ENCODE assay signal across 1 cellular context in the genomic region with DNA sequence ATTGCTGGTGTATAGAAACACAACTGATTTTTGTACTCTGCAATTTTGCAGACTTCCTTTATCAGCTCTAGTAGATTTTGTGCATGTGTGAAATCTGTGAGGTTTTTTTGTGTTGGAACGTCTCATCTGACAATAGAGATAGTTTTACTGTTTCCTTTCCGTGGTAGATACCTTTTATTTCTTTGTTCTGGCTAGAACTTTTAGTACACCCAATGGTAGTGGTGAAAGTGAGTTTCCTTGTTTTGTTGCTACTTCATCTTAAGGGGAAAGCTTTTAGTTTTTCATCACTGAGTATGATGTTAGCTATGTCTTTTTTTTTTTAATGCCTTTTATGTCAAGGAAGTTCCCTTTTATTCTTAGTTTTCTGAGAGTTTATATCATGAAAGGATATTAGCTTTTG.
TF ChIP-seq lines count a peak whose summit lies in the region.

No MANE protein-coding gene starts in this region.

TF ChIP-seq in A549, 52 proteins besides CTCF, POLR2A, EP300 and RAD21 (continued from another document):
- TF ChIP-seq, protein P1, sequence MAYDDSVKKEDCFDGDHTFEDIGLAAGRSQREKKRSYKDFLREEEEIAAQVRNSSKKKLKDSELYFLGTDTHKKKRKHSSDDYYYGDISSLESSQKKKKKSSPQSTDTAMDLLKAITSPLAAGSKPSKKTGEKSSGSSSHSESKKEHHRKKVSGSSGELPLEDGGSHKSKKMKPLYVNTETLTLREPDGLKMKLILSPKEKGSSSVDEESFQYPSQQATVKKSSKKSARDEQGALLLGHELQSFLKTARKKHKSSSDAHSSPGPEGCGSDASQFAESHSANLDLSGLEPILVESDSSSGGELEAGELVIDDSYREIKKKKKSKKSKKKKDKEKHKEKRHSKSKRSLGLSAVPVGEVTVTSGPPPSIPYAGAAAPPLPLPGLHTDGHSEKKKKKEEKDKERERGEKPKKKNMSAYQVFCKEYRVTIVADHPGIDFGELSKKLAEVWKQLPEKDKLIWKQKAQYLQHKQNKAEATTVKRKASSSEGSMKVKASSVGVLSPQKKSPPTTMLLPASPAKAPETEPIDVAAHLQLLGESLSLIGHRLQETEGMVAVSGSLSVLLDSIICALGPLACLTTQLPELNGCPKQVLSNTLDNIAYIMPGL (CRISPR knock-in tag; IDR thresholded peaks at IDR 0.05; ENCODE audit: borderline replicate concordance): no peak
- TF ChIP-seq CBX2 (IDR thresholded peaks at IDR 0.05; ENCODE audit: borderline replicate concordance, low read depth) (no peak), EHMT2 (IDR thresholded peaks at IDR 0.05; ENCODE audit: low read depth) (no peak), TP53 (CRISPR knock-in tag; IDR thresholded peaks at IDR 0.05) (no peak), ZFP36 (IDR thresholded peaks at IDR 0.05; ENCODE audit: borderline replicate concordance, partially characterized antibody) (no peak), HDAC2 (IDR thresholded peaks at IDR 0.05) (no peak), ZSCAN20 (CRISPR knock-in tag; IDR thresholded peaks at IDR 0.05) (no peak), EHF (CRISPR knock-in tag; IDR thresholded peaks at IDR 0.05) (no peak), KDM5A (IDR thresholded peaks at IDR 0.05) (no peak), RCOR1 (IDR thresholded peaks at IDR 0.05; ENCODE audit: low read depth, low read length) (no peak), GATA3 (IDR thresholded peaks at IDR 0.05; ENCODE audit: borderline replicate concordance) (no peak), PHF8 (IDR thresholded peaks at IDR 0.05; ENCODE audit: borderline replicate concordance, low read depth) (no peak), RFX5 (IDR thresholded peaks at IDR 0.05) (no peak)
- TF ChIP-seq, protein P2, sequence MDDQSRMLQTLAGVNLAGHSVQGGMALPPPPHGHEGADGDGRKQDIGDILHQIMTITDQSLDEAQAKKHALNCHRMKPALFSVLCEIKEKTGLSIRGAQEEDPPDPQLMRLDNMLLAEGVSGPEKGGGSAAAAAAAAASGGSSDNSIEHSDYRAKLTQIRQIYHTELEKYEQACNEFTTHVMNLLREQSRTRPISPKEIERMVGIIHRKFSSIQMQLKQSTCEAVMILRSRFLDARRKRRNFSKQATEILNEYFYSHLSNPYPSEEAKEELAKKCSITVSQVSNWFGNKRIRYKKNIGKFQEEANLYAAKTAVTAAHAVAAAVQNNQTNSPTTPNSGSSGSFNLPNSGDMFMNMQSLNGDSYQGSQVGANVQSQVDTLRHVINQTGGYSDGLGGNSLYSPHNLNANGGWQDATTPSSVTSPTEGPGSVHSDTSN (IDR thresholded peaks at IDR 0.05): no peak
- TF ChIP-seq, protein P3, sequence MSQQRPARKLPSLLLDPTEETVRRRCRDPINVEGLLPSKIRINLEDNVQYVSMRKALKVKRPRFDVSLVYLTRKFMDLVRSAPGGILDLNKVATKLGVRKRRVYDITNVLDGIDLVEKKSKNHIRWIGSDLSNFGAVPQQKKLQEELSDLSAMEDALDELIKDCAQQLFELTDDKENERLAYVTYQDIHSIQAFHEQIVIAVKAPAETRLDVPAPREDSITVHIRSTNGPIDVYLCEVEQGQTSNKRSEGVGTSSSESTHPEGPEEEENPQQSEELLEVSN (IDR thresholded peaks at IDR 0.05; ENCODE audit: borderline replicate concordance, low read depth): no peak
